ENCODE assay signal across 21 cellular contexts in genomic region chr3:46429250-46429649, GRCh38. TPM values are rescaled to one million over a fixed set of nuclear protein-coding genes. Genes with fewer than 3 reads are reported as not detected.
DNase-seq lines count a peak whose midpoint lies in the region; ATAC-seq, FAIRE-seq and TF ChIP-seq lines count a peak whose summit lies in the region.
"Had no signal": no experiment of that assay in that cellular context is flagged by ENCODE, and none has a peak within 500 bp of the region (broad histone marks: within the 10 kb centered on the region; RNA-seq: fewer than 3 reads in every experiment).

No MANE protein-coding gene starts in this region.

- H3K9ac ChIP-seq in K562 (ENCODE audit: insufficient read depth in 1 of 2, low read depth in 2 of 2, low read length in 2 of 2), result no peak overlapping the region
- H3K9ac ChIP-seq: BLaER1, GM23248 had no signal

- H3K9me1 ChIP-seq in K562 (ENCODE audit: control insufficient read depth, insufficient read depth, low read length), result no peaks in the 10 kb centered on the region

- TF ChIP-seq POLR2A in K562 (conservative IDR thresholded peaks at IDR 0.05) (no peak), suprapubic skin (IDR thresholded peaks at IDR 0.05) (no peak), upper lobe of left lung (IDR thresholded peaks at IDR 0.05) (no peak)

- in situ Hi-C loops in K562 (cut with MboI), result no loop called here

- H3K27ac ChIP-seq in K562 (ENCODE audit: extremely low read depth, low read depth, low read length), result no peak overlapping the region
- peak overlapping the region; percentile 93 for H3K27ac ChIP-seq in hepatocyte
- H3K27ac ChIP-seq in suprapubic skin, result peak overlapping the region; percentile 71
- H3K27ac ChIP-seq in upper lobe of left lung, result no peak overlapping the region
- H3K27ac ChIP-seq: 22Rv1, BLaER1, GM23248, HL-60 had no signal

- H3K9me3 ChIP-seq in K562 (replicated peaks; ENCODE audit: control insufficient read depth, insufficient read depth, low read depth, low read length), result 0 out of 2 replicates have a peak, but pooled peaks cover 2% of the 10 kb centered on the region
- H3K9me3 ChIP-seq in hepatocyte (ENCODE audit: low read depth), result peaks cover 8% of the 10 kb centered on the region
- H3K9me3 ChIP-seq in suprapubic skin, result no peaks in the 10 kb centered on the region
- peaks cover 0 to 6% (median 0%) of the 10 kb centered on the region in 4 donors for H3K9me3 ChIP-seq in upper lobe of left lung
- H3K9me3 ChIP-seq: MG63 had no signal

- peaks cover 3 to 19% of the 10 kb centered on the region in 2 experiments; a peak in 4 of 5 replicates for H3K4me1 ChIP-seq in K562 (replicated peaks in 1 of 2; ENCODE audit: control insufficient read depth in 2 of 2, insufficient read depth in 2 of 2, low read length in 2 of 2)
- H3K4me1 ChIP-seq in hepatocyte (ENCODE audit: insufficient read depth), result peaks cover 15% of the 10 kb centered on the region
- H3K4me1 ChIP-seq in suprapubic skin, result peaks cover 19% of the 10 kb centered on the region
- H3K4me1 ChIP-seq in upper lobe of left lung, result peaks cover 4 to 9% (median 6%) of the 10 kb centered on the region in 4 donors

- POLR2A ChIA-PET in K562 (lab: Yijun Ruan, JAX), result no interaction called here

- no peak for TF ChIP-seq RAD21 in K562 (CRISPR knock-in tag; conservative IDR thresholded peaks at IDR 0.05 in 1 of 2, IDR thresholded peaks at IDR 0.05 in 1 of 2)

- H3K9me2 ChIP-seq in hepatocyte (replicated peaks; ENCODE audit: insufficient read depth), result no peaks in the 10 kb centered on the region

- H3K79me2 ChIP-seq in K562 (ENCODE audit: control insufficient read depth, insufficient read depth, low read length), result no peaks in the 10 kb centered on the region
- no peaks in the 10 kb centered on the region for H3K79me2 ChIP-seq in hepatocyte

- ATAC-seq in K562 (no peak), upper lobe of left lung (ENCODE audit: low FRiP score in 2 of 2) (no peak), HG03521 (IDR thresholded peaks at IDR 0.05; ENCODE audit: unreplicated experiment) (no peak)

- H3K36me3 ChIP-seq in K562 (ENCODE audit: control insufficient read depth, insufficient read depth, low read length) (no peaks in the 10 kb centered on the region), hepatocyte (replicated peaks; ENCODE audit: insufficient read depth, low read depth) (no peaks in the 10 kb centered on the region), suprapubic skin (no peaks in the 10 kb centered on the region), upper lobe of left lung (no peaks in the 10 kb centered on the region)
- H3K36me3 ChIP-seq: BLaER1, MG63 had no signal

- TF ChIP-seq CTCF in K562 (IDR thresholded peaks at IDR 0.05 in 2 of 3, conservative IDR thresholded peaks at IDR 0.05 in 1 of 3; ENCODE audit: insufficient read depth in 2 of 3, low read depth in 1 of 3, low read length in 3 of 3) (no peak), hepatocyte (IDR thresholded peaks at IDR 0.05; ENCODE audit: poor library complexity) (no peak), suprapubic skin (IDR thresholded peaks at IDR 0.05) (no peak), upper lobe of left lung (IDR thresholded peaks at IDR 0.05) (no peak)

- BruUV-seq in K562 (replicated peaks; lab: Mats Ljungman, UMichigan), result no TSS peak

- no peak overlapping the region for H2AFZ ChIP-seq in K562 (ENCODE audit: low read depth, low read length)
- H2AFZ ChIP-seq in hepatocyte, result no peak overlapping the region
- H2AFZ ChIP-seq: GM23248 had no signal

- 14% methylated on average over 5 of the region's 5 CpGs for WGBS in K562 (ENCODE audit: insufficient coverage, low coverage, missing lambda C conversion rate)
- WGBS in hepatocyte (ENCODE audit: low lambda C conversion rate, missing lambda C conversion rate), result 53% methylated on average over 5 of the region's 5 CpGs
- 52% methylated on average over 5 of the region's 5 CpGs for WGBS in suprapubic skin
- 82 to 86% methylated on average over 5 of the region's 5 CpGs for WGBS in upper lobe of left lung, 2 donors

- intact Hi-C loops in K562 (cut with micrococcal nuclease), result loop anchor here (5.0 kb wide), 3 partner anchors 57 to 352 kb away; partner anchors contain the start of gene CCR5

- DNase-seq in DMS153 (lab: John Stamatoyannopoulos, UW) (peak; percentile 25), DMS153 treated with DMSO at 0.1 percent for 48 hours (lab: John Stamatoyannopoulos, UW; ENCODE audit: unreplicated experiment) (no peak), K562 (ENCODE audit: extremely low read depth in 1 of 4, low spot score in 3 of 4) (no peak), hepatocyte (ENCODE audit: low spot score) (peak; percentile 26), suprapubic skin (ENCODE audit: low spot score in 2 of 2) (no peak), upper lobe of left lung (no peak), NCI-H446 treated with DMSO at 0.1 percent for 48 hours (lab: John Stamatoyannopoulos, UW) (no peak)
- DNase-seq: GM23248, KG1, MG63, NCI-H1092 treated with DMSO at 0.1 percent for 48 hours, NCI-H1694 treated with DMSO at 0.1 percent for 48 hours, NCI-H82, SIG-M5 had no signal

- H3K4me2 ChIP-seq in K562 (ENCODE audit: insufficient read depth, low read length) (no peak overlapping the region), hepatocyte (peak overlapping the region; percentile 25)
- H3K4me2 ChIP-seq: BLaER1 had no signal

- CTCF ChIA-PET in K562 (lab: Yijun Ruan, JAX; ENCODE audit: low intra/inter-chr PET ratio), result interaction anchor here (1.0 kb wide), 1 partner anchor 129 kb away, joined by 4 read pairs; no protein-coding TSS in a partner anchor

- no peaks in the 10 kb centered on the region for H4K20me1 ChIP-seq in K562 (replicated peaks; ENCODE audit: control insufficient read depth, insufficient read depth, low read length)
- H4K20me1 ChIP-seq in hepatocyte (ENCODE audit: insufficient read depth, poor library complexity, severe bottlenecking), result no peaks in the 10 kb centered on the region
- H4K20me1 ChIP-seq: BLaER1 had no signal

- H3K4me3 ChIP-seq in K562 (no peak overlapping the region), hepatocyte (no peak overlapping the region), suprapubic skin (no peak overlapping the region), upper lobe of left lung (no peak overlapping the region)
- H3K4me3 ChIP-seq: BLaER1, GM23248, MG63 had no signal

- peaks cover 0 to 4% of the 10 kb centered on the region in 2 experiments; a peak in 1 of 5 replicates for H3K27me3 ChIP-seq in K562 (ENCODE audit: control insufficient read depth in 2 of 2, insufficient read depth in 2 of 2, low read length in 2 of 2)
- H3K27me3 ChIP-seq in hepatocyte, result no peaks in the 10 kb centered on the region
- H3K27me3 ChIP-seq in suprapubic skin, result no peaks in the 10 kb centered on the region
- H3K27me3 ChIP-seq in upper lobe of left lung, result no peaks in the 10 kb centered on the region
- H3K27me3 ChIP-seq: BLaER1, MG63 had no signal

- no peak for FAIRE-seq in K562 (lab: Jason Lieb, UNC)
- FAIRE-seq: GM12891, GM19239 had no signal

- no peak for TF ChIP-seq EP300 in K562 (IDR thresholded peaks at IDR 0.05; ENCODE audit: low read length)
- TF ChIP-seq EP300 in suprapubic skin (IDR thresholded peaks at IDR 0.05), result no peak
- TF ChIP-seq EP300 in upper lobe of left lung (IDR thresholded peaks at IDR 0.05), result no peak

RNA-seq across cellular contexts. Expression of gene CCRL2, which starts 22.2 kb away (rescaled TPM):
- 7.7 and 14.6 TPM in 2 replicates for total RNA-seq in K562 (2011; cell fraction: chromatin; rRNA removed; ENCODE audit: low replicate concordance)
- 9.2 and 13.7 TPM in 2 replicates for total RNA-seq in K562 (2011; cell fraction: nucleolus; rRNA removed)
- total RNA-seq in K562 (2011; cell fraction: nucleoplasm; rRNA removed), result 12.1 and 14.7 TPM in 2 replicates
- total RNA-seq in K562 (2014; rRNA removed) (3.6 and 4.1 TPM in 2 replicates), K562 (2014; rRNA removed; fragmentation: Illumina TruSeq; extraction: Trizol) (3.4 and 4.5 TPM in 2 replicates), K562 (2015; rRNA removed; fragmentation: Illumina TruSeq; extraction: Trizol) (3.1 and 4.0 TPM in 2 replicates), K562 (2021) (3.3 and 3.5 TPM in 2 replicates), hepatocyte (1.5 and 3.1 TPM in 2 replicates), suprapubic skin (1 to 10 TPM in 2 of 4 donors, under 1 TPM in 2; 0.59 to 1.4 (median 0.99) TPM), upper lobe of left lung (10 to 100 TPM in 4 of 6 donors, 1 to 10 TPM in 2; 4.2 to 25.5 (median 13.7) TPM)
- polyA plus RNA-seq in K562 (2011; rRNA removed) (4.2 and 5.4 TPM in 2 replicates), K562 (2014; fragmentation: Illumina TruSeq; extraction: Trizol) (3.2 and 3.4 TPM in 2 replicates), K562 (2014; fragmentation: Nextera tagmentation; extraction: Ambion mirVana) (1 to 10 TPM; 4.3 to 5.7 TPM), K562 (2014; rRNA removed) (2.2 and 3.5 TPM in 2 replicates), hepatocyte (1.6 and 4.0 TPM in 2 replicates)
- polyA plus RNA-seq in K562 (2011; cell fraction: cytosol; rRNA removed), result 3.2 and 4.8 TPM in 2 replicates
- polyA plus RNA-seq in K562 (2011; cell fraction: nucleus; rRNA removed), result 5.8 and 6.6 TPM in 2 replicates
- 4.8 and 12.0 TPM in 2 replicates for polyA plus RNA-seq in K562 (2012)
- 5.5 and 6.4 TPM in 2 replicates for polyA minus RNA-seq in K562 (2011; rRNA and poly(A)+ RNA removed)
- polyA minus RNA-seq in K562 (2011; cell fraction: cytosol; rRNA and poly(A)+ RNA removed), result 3.1 TPM in 1 of 2 replicates, not detected in the other
- 11.4 and 11.7 TPM in 2 replicates for polyA minus RNA-seq in K562 (2011; cell fraction: nucleus; rRNA and poly(A)+ RNA removed)
- total RNA-seq: GM23248 had no signal
- polyA plus RNA-seq: GM23248 had no signal

RNA-seq across cellular contexts. Expression of gene LTF, which starts 35.5 kb away (rescaled TPM):
- total RNA-seq in K562 (2011; cell fraction: chromatin; rRNA removed; ENCODE audit: low replicate concordance), result not detected in 2 replicates
- not detected in 2 replicates for total RNA-seq in K562 (2011; cell fraction: nucleolus; rRNA removed)
- not detected in 2 replicates for total RNA-seq in K562 (2011; cell fraction: nucleoplasm; rRNA removed)
- 0.08 TPM in 1 of 2 replicates, not detected in the other for total RNA-seq in K562 (2014; rRNA removed)
- not detected in 2 replicates for total RNA-seq in K562 (2014; rRNA removed; fragmentation: Illumina TruSeq; extraction: Trizol)
- total RNA-seq in K562 (2015; rRNA removed; fragmentation: Illumina TruSeq; extraction: Trizol), result 0.08 TPM in 1 of 2 replicates, not detected in the other
- 0.07 and 0.13 TPM in 2 replicates for total RNA-seq in K562 (2021)
- polyA plus RNA-seq in K562 (2011; rRNA removed), result not detected in 2 replicates
- not detected in 2 replicates for polyA plus RNA-seq in K562 (2011; cell fraction: cytosol; rRNA removed)
- not detected in 2 replicates for polyA plus RNA-seq in K562 (2011; cell fraction: nucleus; rRNA removed)
- polyA plus RNA-seq in K562 (2012), result 0.53 TPM in 1 of 2 replicates, not detected in the other
- polyA plus RNA-seq in K562 (2014; fragmentation: Illumina TruSeq; extraction: Trizol), result not detected in 2 replicates
- polyA plus RNA-seq in K562 (2014; fragmentation: Nextera tagmentation; extraction: Ambion mirVana), result not detected
- 0.71 TPM in 1 of 2 replicates, not detected in the other for polyA plus RNA-seq in K562 (2014; rRNA removed)
- polyA minus RNA-seq in K562 (2011; rRNA and poly(A)+ RNA removed), result not detected in 2 replicates
- not detected in 2 replicates for polyA minus RNA-seq in K562 (2011; cell fraction: cytosol; rRNA and poly(A)+ RNA removed)
- polyA minus RNA-seq in K562 (2011; cell fraction: nucleus; rRNA and poly(A)+ RNA removed), result not detected in 2 replicates
- 0.40 and 1.8 TPM in 2 replicates for total RNA-seq in hepatocyte
- polyA plus RNA-seq in hepatocyte, result 0.27 TPM in 1 of 2 replicates, not detected in the other
- 1 to 10 TPM; 2.3 to 8.6 (median 3.7) TPM for total RNA-seq in suprapubic skin
- 10 to 100 TPM in 3 of 6 donors, 1 to 10 TPM in 3; 3.3 to 85.9 (median 12.5) TPM for total RNA-seq in upper lobe of left lung
- total RNA-seq: G401, GM23248 had no signal
- polyA plus RNA-seq: GM23248 had no signal

RNA-seq across cellular contexts. Expression of gene CCR5, which starts 58.5 kb away (rescaled TPM):
- not detected in 2 replicates for total RNA-seq in K562 (2011; cell fraction: chromatin; rRNA removed; ENCODE audit: low replicate concordance)
- total RNA-seq in K562 (2011; cell fraction: nucleolus; rRNA removed), result not detected in 2 replicates
- not detected in 2 replicates for total RNA-seq in K562 (2011; cell fraction: nucleoplasm; rRNA removed)
- not detected in 2 replicates for total RNA-seq in K562 (2014; rRNA removed)
- not detected in 2 replicates for total RNA-seq in K562 (2014; rRNA removed; fragmentation: Illumina TruSeq; extraction: Trizol)
- not detected in 2 replicates for total RNA-seq in K562 (2015; rRNA removed; fragmentation: Illumina TruSeq; extraction: Trizol)
- total RNA-seq in K562 (2021), result not detected in 2 replicates
- polyA plus RNA-seq in K562 (2011; rRNA removed), result not detected in 2 replicates
- polyA plus RNA-seq in K562 (2011; cell fraction: cytosol; rRNA removed), result not detected in 2 replicates
- not detected in 2 replicates for polyA plus RNA-seq in K562 (2011; cell fraction: nucleus; rRNA removed)
- polyA plus RNA-seq in K562 (2012), result not detected in 2 replicates
- polyA plus RNA-seq in K562 (2014; fragmentation: Illumina TruSeq; extraction: Trizol), result not detected in 2 replicates
- not detected for polyA plus RNA-seq in K562 (2014; fragmentation: Nextera tagmentation; extraction: Ambion mirVana)
- polyA plus RNA-seq in K562 (2014; rRNA removed), result not detected in 2 replicates
- polyA minus RNA-seq in K562 (2011; rRNA and poly(A)+ RNA removed), result not detected in 2 replicates
- polyA minus RNA-seq in K562 (2011; cell fraction: cytosol; rRNA and poly(A)+ RNA removed), result not detected in 2 replicates
- polyA minus RNA-seq in K562 (2011; cell fraction: nucleus; rRNA and poly(A)+ RNA removed), result not detected in 2 replicates
- 0.07 TPM in 1 of 2 replicates, not detected in the other for total RNA-seq in hepatocyte
- not detected in 2 replicates for polyA plus RNA-seq in hepatocyte
- 1 to 10 TPM in 1 of 4 donors, under 1 TPM in 1, not detected in 2; 0.34 to 1.3 TPM for total RNA-seq in suprapubic skin
- 1 to 10 TPM in 5 of 6 donors, under 1 TPM in 1; 0.33 to 8.6 (median 3.1) TPM for total RNA-seq in upper lobe of left lung
- total RNA-seq: GM23248 had no signal
- polyA plus RNA-seq: GM23248 had no signal

Comparison
In these comparisons a context has a peak if more than half of its experiments do, and no peak if none do; other contexts are left out.
1. DNase-seq: peak in DMS153 (single experiment) and hepatocyte (single experiment); none in DMS153 treated with DMSO at 0.1 percent for 48 hours (single experiment), K562 (0 of 4), suprapubic skin (0 of 2), upper lobe of left lung (0 of 2) and NCI-H446 treated with DMSO at 0.1 percent for 48 hours (single experiment).
2. H3K27ac ChIP-seq: peak in hepatocyte (single experiment) and suprapubic skin (single experiment); none in K562 (single experiment) and upper lobe of left lung (0 of 4).